ENCODE assay signal across 8 cellular contexts in genomic region chr9:113401027-113401792, GRCh38. TPM values are rescaled to one million over a fixed set of nuclear protein-coding genes. Genes with fewer than 3 reads are reported as not detected.
DNase-seq lines count a peak whose midpoint lies in the region; ATAC-seq and TF ChIP-seq lines count a peak whose summit lies in the region.

TSS of gene ALAD (minus strand) at chr9:113401284. CDS start at chr9:113393559, 7,725 bp downstream.

- H4K20me1 ChIP-seq in osteoblast (ENCODE audit: insufficient read depth, low read length), result peaks cover 5% of the 10 kb centered on the region

- peak; percentile 98 for DNase-seq in NCI-H1092 (lab: John Stamatoyannopoulos, UW)
- peak; percentile 61 for DNase-seq in glomerular endothelial cell (ENCODE audit: extremely low read depth, low read depth, low spot score)
- DNase-seq in osteoblast (ENCODE audit: insufficient read length, low spot score, missing footprints), result peak; percentile 99
- peak; percentile 90 for DNase-seq in thoracic aorta (ENCODE audit: low spot score)

- peak; percentile 73 for TF ChIP-seq POLR2A in GM10847 (IDR thresholded peaks at IDR 0.05; ENCODE audit: extremely low read depth, insufficient read length)

- peak; percentile 98 for ATAC-seq in HG02610 (IDR thresholded peaks at IDR 0.05; ENCODE audit: unreplicated experiment)
- peak; percentile 97 for ATAC-seq in SK-N-SH treated with all-trans-retinoic acid at 6 μM for 48 hours
- ATAC-seq in thoracic aorta (ENCODE audit: insufficient number of reproducible peaks, low FRiP score, low read depth), result peak; percentile 98

- H3K27me3 Mint-ChIP-seq in activated naive CD4-positive, alpha-beta T cell treated with anti-CD3 and anti-CD28 coated beads, Interleukin-2, amount 50 U/mL, for 24 hours, result no peaks in the 10 kb centered on the region

- peaks cover 19% of the 10 kb centered on the region for H3K79me2 ChIP-seq in osteoblast (ENCODE audit: insufficient read depth, low read length)

- no peaks in the 10 kb centered on the region for H3K9me3 Mint-ChIP-seq in activated naive CD4-positive, alpha-beta T cell treated with anti-CD3 and anti-CD28 coated beads, Interleukin-2, amount 50 U/mL, for 24 hours

- no peaks in the 10 kb centered on the region for H3K36me3 ChIP-seq in osteoblast (ENCODE audit: insufficient read depth, low read length)
- no peaks in the 10 kb centered on the region for H3K36me3 ChIP-seq in thoracic aorta

- H2AFZ ChIP-seq in osteoblast (ENCODE audit: low read length), result peak within 1 kb of the TSS; percentile 97

- peak within 1 kb of the TSS; percentile 88 for H3K4me2 ChIP-seq in osteoblast (ENCODE audit: insufficient read depth, low read length)

- H3K9me3 ChIP-seq in osteoblast (ENCODE audit: low read depth, low read length) (no peaks in the 10 kb centered on the region), thoracic aorta (no peaks in the 10 kb centered on the region)

- H3K4me1 Mint-ChIP-seq in activated naive CD4-positive, alpha-beta T cell treated with anti-CD3 and anti-CD28 coated beads, Interleukin-2, amount 50 U/mL, for 24 hours, result peaks cover 24% of the 10 kb centered on the region

- peak within 1 kb of the TSS; percentile 36 for H3K27ac Mint-ChIP-seq in activated naive CD4-positive, alpha-beta T cell treated with anti-CD3 and anti-CD28 coated beads, Interleukin-2, amount 50 U/mL, for 24 hours

- peak; percentile 92 for TF ChIP-seq CTCF in osteoblast (IDR thresholded peaks at IDR 0.05; ENCODE audit: extremely low read depth, low read depth, low read length)
- peak; percentile 89 for TF ChIP-seq CTCF in thoracic aorta (IDR thresholded peaks at IDR 0.05)

- H3K4me3 ChIP-seq in osteoblast (ENCODE audit: insufficient read depth, low read length) (peak within 1 kb of the TSS; percentile 97), thoracic aorta (peak within 1 kb of the TSS; percentile 84)

- H3K27ac ChIP-seq in osteoblast (ENCODE audit: low read depth, low read length) (no peak within 1 kb of the TSS), thoracic aorta (peak within 1 kb of the TSS; percentile 69 to 72)

- H3K27me3 ChIP-seq in osteoblast (ENCODE audit: insufficient read depth, low read length), result no peaks in the 10 kb centered on the region
- no peaks in the 10 kb centered on the region for H3K27me3 ChIP-seq in thoracic aorta (replicated peaks; ENCODE audit: insufficient read depth)

- no peaks in the 10 kb centered on the region for H3K36me3 Mint-ChIP-seq in activated naive CD4-positive, alpha-beta T cell treated with anti-CD3 and anti-CD28 coated beads, Interleukin-2, amount 50 U/mL, for 24 hours

- peak within 1 kb of the TSS; percentile 93 for H3K4me3 Mint-ChIP-seq in activated naive CD4-positive, alpha-beta T cell treated with anti-CD3 and anti-CD28 coated beads, Interleukin-2, amount 50 U/mL, for 24 hours

- peaks cover 22% of the 10 kb centered on the region for H3K4me1 ChIP-seq in osteoblast (ENCODE audit: insufficient read depth, low read length)
- H3K4me1 ChIP-seq in thoracic aorta (ENCODE audit: control insufficient read depth in 1 of 2, low read depth in 2 of 2), result peaks cover 3 to 21% of the 10 kb centered on the region in 2 donors

TF ChIP-seq in SK-N-SH treated with all-trans-retinoic acid at 6 μM for 48 hours, 23 proteins besides CTCF, POLR2A, EP300 and RAD21:
- TF ChIP-seq PPARA (CRISPR knock-in tag; IDR thresholded peaks at IDR 0.05; ENCODE audit: borderline replicate concordance), result no peak
- no peak for TF ChIP-seq PATZ1 (CRISPR knock-in tag; IDR thresholded peaks at IDR 0.05; ENCODE audit: borderline replicate concordance)
- TF ChIP-seq CREB5 (CRISPR knock-in tag; IDR thresholded peaks at IDR 0.05; ENCODE audit: low read depth), result no peak
- TF ChIP-seq ARNTL (CRISPR knock-in tag; IDR thresholded peaks at IDR 0.05; ENCODE audit: borderline replicate concordance, low read depth), result no peak
- peak; percentile 10; the same call in 1 of the 2 replicates for TF ChIP-seq ZNF70 (CRISPR knock-in tag; IDR thresholded peaks at IDR 0.05)

RNA-seq across cellular contexts. Expression of gene ALAD, which starts in this region (rescaled TPM):
- 18.9 and 19.6 TPM in 2 replicates for total RNA-seq in glomerular endothelial cell
- total RNA-seq in osteoblast, result 23.9 and 26.8 TPM in 2 replicates
- 10 to 100 TPM; 23.0 to 26.0 TPM for total RNA-seq in thoracic aorta
